In the genomic region with DNA sequence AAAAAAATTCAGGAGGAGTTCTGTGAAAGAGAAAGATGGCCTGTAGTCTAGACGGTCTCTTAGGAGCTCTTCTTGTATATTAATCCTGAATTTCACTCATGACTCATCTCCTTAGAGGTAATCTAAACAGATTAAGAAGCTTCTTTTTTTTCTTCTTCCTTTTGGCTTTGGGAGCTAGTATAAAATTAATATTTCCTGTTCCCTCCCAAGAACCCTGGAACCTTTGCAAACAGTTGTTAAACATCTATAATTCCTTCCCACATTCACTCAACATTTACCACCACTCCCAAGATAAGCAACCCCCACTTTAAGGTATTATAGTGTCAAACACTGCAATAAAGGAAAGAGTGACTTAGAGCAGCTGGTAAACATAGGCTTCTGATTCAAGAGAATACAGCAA, we compare ENCODE assay signal across 18 cellular contexts.
A peak's percentile ranks its signal among the peaks of the same experiment; 100 is the strongest.
DNase-seq lines count a peak whose midpoint lies in the region; ATAC-seq, FAIRE-seq and TF ChIP-seq lines count a peak whose summit lies in the region.
"Had no signal": no experiment of that assay in that cellular context is flagged by ENCODE, and none has a peak within 500 bp of the region (broad histone marks: within the 10 kb centered on the region; RNA-seq: fewer than 3 reads in every experiment).

No MANE protein-coding gene starts in this region.

- peaks cover 0 to 2% of the 10 kb centered on the region in 2 donors for H3K4me1 ChIP-seq in small intestine (ENCODE audit: control insufficient read depth in 2 of 2, insufficient read depth in 1 of 2, low read depth in 1 of 2, low read length in 1 of 2)
- H3K4me1 ChIP-seq: BLaER1, right lobe of liver had no signal

- H3K36me3 ChIP-seq in small intestine (ENCODE audit: control insufficient read depth in 2 of 2, insufficient read depth in 2 of 2, low read length in 2 of 2) = no peaks in the 10 kb centered on the region
- H3K36me3 ChIP-seq: ascending aorta, BLaER1, right lobe of liver had no signal

- H3K4me3 ChIP-seq in fibroblast of pulmonary artery (replicated peaks; ENCODE audit: low read depth, low read length) (no peak overlapping the region), small intestine (ENCODE audit: low read depth in 1 of 2, low read length in 2 of 2) (no peak overlapping the region)
- H3K4me3 ChIP-seq: ascending aorta, BLaER1, lung, right lobe of liver had no signal

- H3K9me3 ChIP-seq in small intestine (ENCODE audit: control insufficient read depth, low read depth) = no peaks in the 10 kb centered on the region
- H3K9me3 ChIP-seq: ascending aorta, BLaER1, right lobe of liver had no signal

- ATAC-seq in GM18907 (IDR thresholded peaks at IDR 0.05; ENCODE audit: unreplicated experiment) = no peak
- ATAC-seq: right lobe of liver had no signal

- no peak for FAIRE-seq in small intestine (lab: Jason Lieb, UNC)
- FAIRE-seq: frontal cortex had no signal

- DNase-seq in LHCN-M2 (ENCODE audit: low read depth) = peak; percentile 75
- peak; percentile 53 for DNase-seq in amniotic epithelial cell (ENCODE audit: low read depth)
- peak; percentile 50 for DNase-seq in fibroblast of pulmonary artery (ENCODE audit: low read depth)
- peak; percentile 29 for DNase-seq in small intestine
- DNase-seq in NCI-H526 treated with DMSO at 0.1 percent for 48 hours (lab: John Stamatoyannopoulos, UW) = no peak
- no peak for DNase-seq in activated CD4-positive, alpha-beta T cell treated with anti-CD3 and anti-CD28 coated beads for 4 hours
- DNase-seq: activated CD4-positive, CD25-positive, alpha-beta regulatory T cell; GOT3; NCI-H774; nephron progenitor cell; right lobe of liver; stimulated activated CD4-positive, alpha-beta T cell treated with anti-CD3 and anti-CD28 coated beads, Interleukin-4, amount 100 ng/mL, for 1 hour; stimulated activated CD8-positive, alpha-beta memory T cell treated with anti-CD3 and anti-CD28 coated beads, Interleukin-4, amount 100 ng/mL, for 48 hours had no signal

- no peak for TF ChIP-seq CTCF in fibroblast of pulmonary artery (IDR thresholded peaks at IDR 0.05; ENCODE audit: low read length, missing control alignments)

- no peaks in the 10 kb centered on the region for H3K27me3 ChIP-seq in small intestine (ENCODE audit: control insufficient read depth in 2 of 2, insufficient read depth in 2 of 2, low read length in 2 of 2)
- H3K27me3 ChIP-seq: ascending aorta, BLaER1, right lobe of liver had no signal

- H3K27ac ChIP-seq in small intestine (ENCODE audit: low read depth in 1 of 2, low read length in 1 of 2) = no peak overlapping the region
- H3K27ac ChIP-seq: ascending aorta, BLaER1, right lobe of liver had no signal

- WGBS in small intestine, 3 donors = 16 to 28% (median 17%) methylated on average over 1 of the region's 1 CpG

Comparison
In these comparisons a context has a peak if more than half of its experiments do, and no peak if none do; other contexts are left out.
1. DNase-seq: peak in LHCN-M2 (single experiment), amniotic epithelial cell (single experiment), fibroblast of pulmonary artery (single experiment) and small intestine (single experiment); none in NCI-H526 treated with DMSO at 0.1 percent for 48 hours (single experiment) and activated CD4-positive, alpha-beta T cell treated with anti-CD3 and anti-CD28 coated beads for 4 hours (0 of 2).